Comparison of ENCODE assay signal across 8 cellular contexts in the genomic region with DNA sequence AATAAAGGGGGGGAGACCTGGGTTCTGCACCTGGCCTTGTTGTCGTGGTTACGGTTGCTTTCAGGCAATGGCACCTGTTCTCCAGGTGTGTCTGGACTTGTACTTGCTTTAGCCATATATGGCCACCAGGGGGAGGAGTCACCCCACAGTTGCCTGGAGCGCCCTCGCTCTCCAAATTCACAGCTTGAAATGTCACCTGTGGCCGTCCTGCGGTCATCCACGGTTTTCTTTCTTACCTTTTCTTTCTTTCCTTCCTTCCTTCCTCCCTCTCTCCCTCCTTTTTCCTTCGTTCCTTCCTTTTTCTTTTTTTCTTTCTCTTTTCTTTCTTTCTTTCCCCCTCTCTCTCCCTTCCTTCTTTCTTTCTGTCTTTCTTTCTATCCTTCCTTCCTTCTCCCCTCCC.
DNase-seq lines count a peak whose midpoint lies in the region; ATAC-seq and TF ChIP-seq lines count a peak whose summit lies in the region.

No MANE protein-coding gene starts in this region.

- in situ Hi-C loops in ACHN (cut with HindIII; ENCODE audit: low pct_ligation_motif_present, low pct_unique_long_range_greater_than_20kb, low sequenced_read_pairs): no loop called here

- intact Hi-C loops in PC-3 (cut with micrococcal nuclease): loop anchor here (1.0 to 5.0 kb wide), 2 partner anchors 231 to 265 kb away; no protein-coding TSS in a partner anchor
- intact Hi-C loops in activated T-helper 2 cell treated with anti-CD3 and anti-CD28 coated beads, Interferon-gamma antibody, Interleukin-2, Interleukin-4, amounts not matched to agents 10 μg/mL and 5 μg/mL and 100 μg/mL, durations not matched to agents 14 hours and 24 hours and 36 hours (cut with micrococcal nuclease): loop anchor here (2.0 to 5.0 kb wide), 2 partner anchors 90 to 264 kb away; no protein-coding TSS in a partner anchor
- intact Hi-C loops in left cardiac atrium (cut with DNase I): loop anchor here in 1 of 2 donors (5.0 kb wide), 1 partner anchor 91 kb away; no protein-coding TSS in a partner anchor

- peak; percentile 70 for TF ChIP-seq CTCF in PC-3 (conservative IDR thresholded peaks at IDR 0.05; ENCODE audit: low read depth, low read length)

- no peaks in the 10 kb centered on the region for H3K9me2 ChIP-seq in PC-3 (replicated peaks; ENCODE audit: low read length)

- H3K4me1 ChIP-seq in PC-3 (ENCODE audit: insufficient read depth, low read length): no peaks in the 10 kb centered on the region

- H3K27ac Mint-ChIP-seq in activated T-helper 2 cell treated with anti-CD3 and anti-CD28 coated beads, Interferon-gamma antibody, Interleukin-2, Interleukin-4, amounts not matched to agents 10 μg/mL and 5 μg/mL and 100 μg/mL, durations not matched to agents 14 hours and 24 hours and 36 hours: no peak overlapping the region

- POLR2A ChIA-PET in PC-3 (lab: Charles Lee; ENCODE audit: unreplicated experiment): no interaction called here

- no peaks in the 10 kb centered on the region for H3K79me2 ChIP-seq in PC-3 (ENCODE audit: low read length)

- H3K4me3 ChIP-seq in PC-3 (ENCODE audit: low read length): no peak overlapping the region

- no TSS peak for BruUV-seq in PC-3 (replicated peaks; lab: Mats Ljungman, UMichigan)

- no peaks in the 10 kb centered on the region for H3K27me3 Mint-ChIP-seq in activated T-helper 2 cell treated with anti-CD3 and anti-CD28 coated beads, Interferon-gamma antibody, Interleukin-2, Interleukin-4, amounts not matched to agents 10 μg/mL and 5 μg/mL and 100 μg/mL, durations not matched to agents 14 hours and 24 hours and 36 hours (ENCODE audit: low read depth)

- H2AFZ ChIP-seq in PC-3 (ENCODE audit: low read length): peak overlapping the region; percentile 31

- H3K9me3 Mint-ChIP-seq in activated T-helper 2 cell treated with anti-CD3 and anti-CD28 coated beads, Interferon-gamma antibody, Interleukin-2, Interleukin-4, amounts not matched to agents 10 μg/mL and 5 μg/mL and 100 μg/mL, durations not matched to agents 14 hours and 24 hours and 36 hours: no peaks in the 10 kb centered on the region

- DNase-seq in ACHN (peak; percentile 56), PC-3 (peak; percentile 65), left cardiac atrium (peak; percentile 31), midbrain (lab: John Stamatoyannopoulos, UW) (no peak)
- DNase-seq in activated T-helper 2 cell treated with anti-CD3 and anti-CD28 coated beads, Interferon-gamma antibody, Interleukin-2, Interleukin-4, amounts not matched to agents 10 μg/mL and 5 μg/mL and 100 μg/mL, durations not matched to agents 14 hours and 24 hours and 36 hours (ENCODE audit: low spot score): peak; percentile 43
- peak; percentile 55 for DNase-seq in stimulated activated CD4-positive, alpha-beta T cell treated with anti-CD3 and anti-CD28 coated beads, Interleukin-1b, Interleukin-23, amount 100 ng/mL, for 48 hours

- no peak overlapping the region for H3K9ac ChIP-seq in PC-3 (ENCODE audit: low read length)

- H3K4me2 ChIP-seq in PC-3 (ENCODE audit: low read length): peak overlapping the region; percentile 27; the same call in 1 of the 2 replicates

- no peaks in the 10 kb centered on the region for H3K36me3 Mint-ChIP-seq in activated T-helper 2 cell treated with anti-CD3 and anti-CD28 coated beads, Interferon-gamma antibody, Interleukin-2, Interleukin-4, amounts not matched to agents 10 μg/mL and 5 μg/mL and 100 μg/mL, durations not matched to agents 14 hours and 24 hours and 36 hours (ENCODE audit: low read depth)

- no peaks in the 10 kb centered on the region for H3K27me3 ChIP-seq in PC-3 (ENCODE audit: low read length)

- no peaks in the 10 kb centered on the region for H3F3A ChIP-seq in PC-3 (ENCODE audit: low read length, unreplicated experiment)

- no peaks in the 10 kb centered on the region for H3K36me3 ChIP-seq in PC-3 (ENCODE audit: low read depth, low read length)

- H3K27ac ChIP-seq in PC-3 (ENCODE audit: low read length): no peak overlapping the region

- H3K4me1 Mint-ChIP-seq in activated T-helper 2 cell treated with anti-CD3 and anti-CD28 coated beads, Interferon-gamma antibody, Interleukin-2, Interleukin-4, amounts not matched to agents 10 μg/mL and 5 μg/mL and 100 μg/mL, durations not matched to agents 14 hours and 24 hours and 36 hours (ENCODE audit: low read depth): peaks cover 2% of the 10 kb centered on the region

- no peaks in the 10 kb centered on the region for H4K20me1 ChIP-seq in PC-3 (ENCODE audit: low read length)

- H3K4me3 Mint-ChIP-seq in activated T-helper 2 cell treated with anti-CD3 and anti-CD28 coated beads, Interferon-gamma antibody, Interleukin-2, Interleukin-4, amounts not matched to agents 10 μg/mL and 5 μg/mL and 100 μg/mL, durations not matched to agents 14 hours and 24 hours and 36 hours (ENCODE audit: low read depth): no peak overlapping the region

- H3K9me3 ChIP-seq in PC-3 (ENCODE audit: low read length): no peaks in the 10 kb centered on the region

- peak; percentile 86 for ATAC-seq in GM18867 (IDR thresholded peaks at IDR 0.05; ENCODE audit: unreplicated experiment)
- peak; percentile 69 for ATAC-seq in HG03565 (IDR thresholded peaks at IDR 0.05; ENCODE audit: unreplicated experiment)
- peak; percentile 43 for ATAC-seq in PC-3
- peak in 1 of 2 donors; percentile 47 for ATAC-seq in left cardiac atrium

- CTCF ChIA-PET in PC-3 (lab: Charles Lee): interaction anchor here (0.8 to 1.0 kb wide), 2 partner anchors 91 to 506 kb away, joined by 4 to 21 read pairs; no protein-coding TSS in a partner anchor
